ENCODE assay signal across 12 cellular contexts in genomic region chr21:41559658-41560599, GRCh38. TPM values are rescaled to one million over a fixed set of nuclear protein-coding genes. Genes with fewer than 3 reads are reported as not detected.
DNase-seq lines count a peak whose midpoint lies in the region; ATAC-seq and TF ChIP-seq lines count a peak whose summit lies in the region.
"Had no signal": no experiment of that assay in that cellular context is flagged by ENCODE, and none has a peak within 500 bp of the region (broad histone marks: within the 10 kb centered on the region; RNA-seq: fewer than 3 reads in every experiment).

No MANE protein-coding gene starts in this region.

- H3K27me3 ChIP-seq in MG63 (no peaks in the 10 kb centered on the region), BE2C (no peaks in the 10 kb centered on the region)

- H3K36me3 ChIP-seq in MG63 = no peaks in the 10 kb centered on the region
- no peaks in the 10 kb centered on the region for H3K36me3 ChIP-seq in BE2C

- H3K4me3 ChIP-seq in MG63 (no peak overlapping the region), fibroblast of pulmonary artery (replicated peaks; ENCODE audit: low read depth, low read length) (no peak overlapping the region), BE2C (ENCODE audit: low read depth, low read length) (no peak overlapping the region)

- intact Hi-C loops in left ventricle myocardium superior (cut with micrococcal nuclease) = no loop called here
- intact Hi-C loops in Right ventricle myocardium inferior (cut with DNase I) = no loop called here

- TF ChIP-seq CTCF in fibroblast of pulmonary artery (IDR thresholded peaks at IDR 0.05; ENCODE audit: low read length, missing control alignments) = no peak
- no peak for TF ChIP-seq CTCF in BE2C (IDR thresholded peaks at IDR 0.05; ENCODE audit: low read depth, low read length)

- DNase-seq in left ventricle myocardium superior (no peak), Right ventricle myocardium inferior (ENCODE audit: missing footprints) (no peak), MG63 (peak; percentile 12), fibroblast of pulmonary artery (ENCODE audit: low read depth) (peak; percentile 50), hepatic stellate cell (ENCODE audit: low spot score) (no peak), cerebellar cortex (ENCODE audit: low spot score) (no peak), BE2C (no peak)
- no peak for DNase-seq in activated effector memory CD4-positive, alpha-beta T cell treated with anti-CD3 and anti-CD28 coated beads, Interleukin-2, amount 50 U/mL, for 16 hours
- DNase-seq: activated naive CD4-positive, alpha-beta T cell; naive thymus-derived CD4-positive, alpha-beta T cell; stimulated activated naive CD4-positive, alpha-beta T cell treated with Interleukin-2 at 50 U/mL for 16 hours had no signal

- H3K9me3 ChIP-seq in MG63 (no peaks in the 10 kb centered on the region), BE2C (no peaks in the 10 kb centered on the region; the same call in 1 of the 2 replicates)

- ATAC-seq in left ventricle myocardium superior (peak; percentile 32), Right ventricle myocardium inferior (no peak)
- ATAC-seq: naive thymus-derived CD4-positive, alpha-beta T cell had no signal

- no peaks in the 10 kb centered on the region for H3K4me1 ChIP-seq in BE2C

RNA-seq across cellular contexts. Expression of gene TMPRSS2, which starts 52.0 kb away (rescaled TPM):
- total RNA-seq in left ventricle myocardium superior = not detected
- total RNA-seq in Right ventricle myocardium inferior = not detected
- not detected in 2 replicates for total RNA-seq in MG63 (2014; rRNA removed; shearing (Covaris generic); ENCODE audit: low replicate concordance)
- polyA plus RNA-seq in BE2C (2012; ENCODE audit: insufficient read depth, insufficient read length, low read depth) = not detected
- total RNA-seq: naive thymus-derived CD4-positive, alpha-beta T cell had no signal
- polyA plus RNA-seq: CD14-positive monocyte; naive thymus-derived CD4-positive, alpha-beta T cell had no signal

Comparison
In these comparisons a context has a peak if more than half of its experiments do, and no peak if none do; other contexts are left out.
1. DNase-seq: peak in MG63 (single experiment) and fibroblast of pulmonary artery (single experiment); none in left ventricle myocardium superior (single experiment), Right ventricle myocardium inferior (single experiment), hepatic stellate cell (single experiment), cerebellar cortex (single experiment), BE2C (single experiment) and activated effector memory CD4-positive, alpha-beta T cell treated with anti-CD3 and anti-CD28 coated beads, Interleukin-2, amount 50 U/mL, for 16 hours (single experiment).